Comparison of ENCODE assay signal across 13 cellular contexts in the genomic region with DNA sequence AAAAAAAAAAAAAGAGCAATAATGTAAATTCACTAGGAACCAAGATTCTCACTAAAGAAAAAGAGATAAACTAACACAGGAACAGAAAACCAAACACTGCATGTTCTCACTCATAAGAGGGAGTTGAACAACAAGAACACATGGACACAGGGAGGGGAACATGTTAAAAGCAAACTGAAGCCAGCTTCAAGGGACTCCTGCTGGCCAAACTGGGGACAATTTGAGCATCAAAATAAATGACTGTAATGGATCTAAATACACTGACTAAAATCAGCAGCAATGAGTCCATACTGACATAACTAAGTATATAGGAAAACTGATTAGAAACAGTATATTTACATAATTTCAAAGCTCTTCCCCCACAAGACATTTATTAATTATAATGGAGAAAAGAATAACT.
DNase-seq lines count a peak whose midpoint lies in the region; ATAC-seq, FAIRE-seq and TF ChIP-seq lines count a peak whose summit lies in the region.
"Had no signal": no experiment of that assay in that cellular context is flagged by ENCODE, and none has a peak within 500 bp of the region (broad histone marks: within the 10 kb centered on the region; RNA-seq: fewer than 3 reads in every experiment).

No MANE protein-coding gene starts in this region.

- H3K9me3 ChIP-seq in K562 (replicated peaks; ENCODE audit: control insufficient read depth, insufficient read depth, low read depth, low read length) (no peaks in the 10 kb centered on the region), psoas muscle (no peaks in the 10 kb centered on the region)

- H3K27me3 ChIP-seq in K562 (ENCODE audit: control insufficient read depth in 2 of 2, insufficient read depth in 2 of 2, low read length in 2 of 2) (no peaks in the 10 kb centered on the region), psoas muscle (ENCODE audit: insufficient read depth in 3 of 3, low read length in 2 of 3) (no peaks in the 10 kb centered on the region)

- no peak for TF ChIP-seq POLR2A in K562 (conservative IDR thresholded peaks at IDR 0.05)

- no peak overlapping the region for H3K4me2 ChIP-seq in K562 (ENCODE audit: insufficient read depth, low read length)

- DNase-seq in NCI-H526 (lab: John Stamatoyannopoulos, UW) (peak; percentile 4 to 13), NCI-H526 treated with DMSO at 0.1 percent for 48 hours (lab: John Stamatoyannopoulos, UW) (no peak), HT-29 (ENCODE audit: low spot score) (peak; percentile 40), K562 (ENCODE audit: extremely low read depth in 1 of 4, low spot score in 3 of 4) (no peak), psoas muscle (no peak), NCI-H748 (lab: John Stamatoyannopoulos, UW; ENCODE audit: unreplicated experiment) (no peak), NCI-H128 (lab: John Stamatoyannopoulos, UW; ENCODE audit: unreplicated experiment) (no peak)
- DNase-seq: activated T-cell treated with anti-CD3 and anti-CD28 coated beads, Interleukin-2, amount 50 U/mL, for 48 hours; natural killer cell; NCI-H524 treated with DMSO at 0.1 percent for 48 hours; stimulated activated naive CD8-positive, alpha-beta T cell treated with anti-CD3 and anti-CD28 coated beads, Interleukin-15, amount 100 ng/mL, for 72 hours had no signal

- no TSS peak for BruUV-seq in K562 (replicated peaks; lab: Mats Ljungman, UMichigan)

- no peak overlapping the region for H3K9ac ChIP-seq in K562 (ENCODE audit: insufficient read depth in 1 of 2, low read depth in 2 of 2, low read length in 2 of 2)

- no peak for TF ChIP-seq RAD21 in K562 (CRISPR knock-in tag; conservative IDR thresholded peaks at IDR 0.05 in 1 of 2, IDR thresholded peaks at IDR 0.05 in 1 of 2)

- intact Hi-C loops in K562 (cut with micrococcal nuclease) (no loop called here), psoas muscle (cut with DNase I) (loop anchor here in 1 of 2 donors (2.0 kb wide), 1 partner anchor 24 kb away; no protein-coding TSS in a partner anchor)

- H3K27ac ChIP-seq in K562 (ENCODE audit: extremely low read depth, low read depth, low read length): no peak overlapping the region
- H3K27ac ChIP-seq in psoas muscle: no peak overlapping the region

- peaks cover 36% of the 10 kb centered on the region; the same call in 2 of the 3 replicates for H3K36me3 ChIP-seq in K562 (ENCODE audit: control insufficient read depth, insufficient read depth, low read length)
- peaks cover 0 to 5% of the 10 kb centered on the region in 2 donors for H3K36me3 ChIP-seq in psoas muscle (ENCODE audit: insufficient read depth in 1 of 2, low read depth in 1 of 2)

- H2AFZ ChIP-seq in K562 (ENCODE audit: low read depth, low read length): no peak overlapping the region

- TF ChIP-seq CTCF in K562 (IDR thresholded peaks at IDR 0.05 in 2 of 3, conservative IDR thresholded peaks at IDR 0.05 in 1 of 3; ENCODE audit: insufficient read depth in 2 of 3, low read depth in 1 of 3, low read length in 3 of 3) (no peak), psoas muscle (IDR thresholded peaks at IDR 0.05) (peak; percentile 5)

- H3K4me3 ChIP-seq in K562 (no peak overlapping the region), psoas muscle (no peak overlapping the region)

- peaks cover 3% of the 10 kb centered on the region; the same call in 1 of the 3 replicates for H3K79me2 ChIP-seq in K562 (ENCODE audit: control insufficient read depth, insufficient read depth, low read length)

- POLR2A ChIA-PET in K562 (lab: Yijun Ruan, JAX): no interaction called here

- H3K9me1 ChIP-seq in K562 (ENCODE audit: control insufficient read depth, insufficient read depth, low read length): no peaks in the 10 kb centered on the region

- H3K4me1 ChIP-seq in K562 (replicated peaks in 1 of 2; ENCODE audit: control insufficient read depth in 2 of 2, insufficient read depth in 2 of 2, low read length in 2 of 2) (no peaks in the 10 kb centered on the region), psoas muscle (peaks cover 2% of the 10 kb centered on the region)

- no peak for TF ChIP-seq EP300 in K562 (IDR thresholded peaks at IDR 0.05; ENCODE audit: low read length)

- CTCF ChIA-PET in K562 (lab: Yijun Ruan, JAX; ENCODE audit: low intra/inter-chr PET ratio): no interaction called here

- no peak for FAIRE-seq in K562 (lab: Jason Lieb, UNC)
- FAIRE-seq: TTC549 had no signal

- ATAC-seq in K562: peak; percentile 68
- no peak for ATAC-seq in psoas muscle
- ATAC-seq in HG02678 (IDR thresholded peaks at IDR 0.05; ENCODE audit: unreplicated experiment): no peak
- ATAC-seq: natural killer cell; stimulated activated naive CD8-positive, alpha-beta T cell treated with anti-CD3 and anti-CD28 coated beads, Interleukin-15, amount 100 ng/mL, for 72 hours had no signal

- in situ Hi-C loops in K562 (cut with MboI): no loop called here

- H4K20me1 ChIP-seq in K562 (replicated peaks; ENCODE audit: control insufficient read depth, insufficient read depth, low read length): no peaks in the 10 kb centered on the region

TF ChIP-seq in K562, 482 proteins besides CTCF, POLR2A, EP300 and RAD21 (continues in another document):
- TF ChIP-seq ZFPM2 (CRISPR knock-in tag; IDR thresholded peaks at IDR 0.05) (no peak), HCFC1 (IDR thresholded peaks at IDR 0.05; ENCODE audit: low read depth, low read length) (no peak), ZNF121 (CRISPR knock-in tag; conservative IDR thresholded peaks at IDR 0.05) (no peak), ZNF79 (CRISPR knock-in tag; IDR thresholded peaks at IDR 0.05; ENCODE audit: low read depth) (no peak), TARDBP (IDR thresholded peaks at IDR 0.05) (no peak)
- TF ChIP-seq, protein P1, sequence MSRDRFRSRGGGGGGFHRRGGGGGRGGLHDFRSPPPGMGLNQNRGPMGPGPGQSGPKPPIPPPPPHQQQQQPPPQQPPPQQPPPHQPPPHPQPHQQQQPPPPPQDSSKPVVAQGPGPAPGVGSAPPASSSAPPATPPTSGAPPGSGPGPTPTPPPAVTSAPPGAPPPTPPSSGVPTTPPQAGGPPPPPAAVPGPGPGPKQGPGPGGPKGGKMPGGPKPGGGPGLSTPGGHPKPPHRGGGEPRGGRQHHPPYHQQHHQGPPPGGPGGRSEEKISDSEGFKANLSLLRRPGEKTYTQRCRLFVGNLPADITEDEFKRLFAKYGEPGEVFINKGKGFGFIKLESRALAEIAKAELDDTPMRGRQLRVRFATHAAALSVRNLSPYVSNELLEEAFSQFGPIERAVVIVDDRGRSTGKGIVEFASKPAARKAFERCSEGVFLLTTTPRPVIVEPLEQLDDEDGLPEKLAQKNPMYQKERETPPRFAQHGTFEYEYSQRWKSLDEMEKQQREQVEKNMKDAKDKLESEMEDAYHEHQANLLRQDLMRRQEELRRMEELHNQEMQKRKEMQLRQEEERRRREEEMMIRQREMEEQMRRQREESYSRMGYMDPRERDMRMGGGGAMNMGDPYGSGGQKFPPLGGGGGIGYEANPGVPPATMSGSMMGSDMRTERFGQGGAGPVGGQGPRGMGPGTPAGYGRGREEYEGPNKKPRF (IDR thresholded peaks at IDR 0.05; ENCODE audit: low read depth, low read length): no peak
- TF ChIP-seq, protein P2, sequence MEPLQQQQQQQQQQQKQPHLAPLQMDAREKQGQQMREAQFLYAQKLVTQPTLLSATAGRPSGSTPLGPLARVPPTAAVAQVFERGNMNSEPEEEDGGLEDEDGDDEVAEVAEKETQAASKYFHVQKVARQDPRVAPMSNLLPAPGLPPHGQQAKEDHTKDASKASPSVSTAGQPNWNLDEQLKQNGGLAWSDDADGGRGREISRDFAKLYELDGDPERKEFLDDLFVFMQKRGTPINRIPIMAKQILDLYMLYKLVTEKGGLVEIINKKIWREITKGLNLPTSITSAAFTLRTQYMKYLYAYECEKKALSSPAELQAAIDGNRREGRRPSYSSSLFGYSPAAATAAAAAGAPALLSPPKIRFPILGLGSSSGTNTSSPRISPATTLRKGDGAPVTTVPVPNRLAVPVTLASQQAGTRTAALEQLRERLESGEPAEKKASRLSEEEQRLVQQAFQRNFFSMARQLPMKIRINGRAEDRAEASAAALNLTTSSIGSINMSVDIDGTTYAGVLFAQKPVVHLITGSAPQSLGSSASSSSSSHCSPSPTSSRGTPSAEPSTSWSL (CRISPR knock-in tag; IDR thresholded peaks at IDR 0.05; ENCODE audit: borderline replicate concordance): no peak

Comparison
In these comparisons a context has a peak if more than half of its experiments do, and no peak if none do; other contexts are left out.
1. DNase-seq: peak in NCI-H526 (2 of 2) and HT-29 (single experiment); none in NCI-H526 treated with DMSO at 0.1 percent for 48 hours (single experiment), K562 (0 of 4), psoas muscle (0 of 2), NCI-H748 (single experiment) and NCI-H128 (single experiment).